In genomic region chr3:11074007-11074406, GRCh38 we compare ENCODE assay signal across 30 cellular contexts.
"Had no signal": no experiment of that assay in that cellular context is flagged by ENCODE, and none has a peak within 500 bp of the region (broad histone marks: within the 10 kb centered on the region; RNA-seq: fewer than 3 reads in every experiment).

No MANE protein-coding gene starts in this region.

- H3K27me3 ChIP-seq: adrenal gland, body of pancreas had no signal

- H3K9me3 Mint-ChIP-seq: activated CD4-positive, alpha-beta T cell treated with anti-CD3 and anti-CD28 coated beads, Interleukin-2, amount 10 ng/mL, durations not matched to agents 24 days and 14 days; activated naive CD4-positive, alpha-beta T cell treated with anti-CD3 and anti-CD28 coated beads for 36 hours; activated naive CD4-positive, alpha-beta T cell treated with anti-CD3 and anti-CD28 coated beads, Interleukin-2, amount 50 U/mL, for 24 hours; activated naive CD8-positive, alpha-beta T cell treated with anti-CD3 and anti-CD28 coated beads for 36 hours; activated naive CD8-positive, alpha-beta T cell treated with anti-CD3 and anti-CD28 coated beads, Interleukin-2, amount 50 U/mL, for 24 hours; activated T-helper 1 cell treated with anti-CD3 and anti-CD28 coated beads, Interleukin-12 subunit alpha, Interleukin-12 subunit beta, Interleukin-2, Interleukin-4 antibody, amounts not matched to agents 30 ng/mL and 10 ng/mL and 1 ng/mL, durations not matched to agents 14 hours and 24 hours and 36 hours; activated T-helper 2 cell treated with anti-CD3 and anti-CD28 coated beads, Interferon-gamma antibody, Interleukin-2, Interleukin-4, amounts not matched to agents 10 μg/mL and 5 μg/mL and 100 μg/mL, durations not matched to agents 14 hours and 24 hours and 36 hours; central memory CD8-positive, alpha-beta T cell had no signal

- H3K36me3 Mint-ChIP-seq: activated CD4-positive, alpha-beta memory T cell treated with anti-CD3 and anti-CD28 coated beads for 36 hours; activated CD8-positive, alpha-beta memory T cell treated with anti-CD3 and anti-CD28 coated beads, Interleukin-2, amount 10 ng/mL, durations not matched to agents 7 days and 5 days; activated naive CD8-positive, alpha-beta T cell treated with anti-CD3 and anti-CD28 coated beads for 36 hours had no signal

- H3K4me3 Mint-ChIP-seq: activated CD4-positive, alpha-beta memory T cell treated with anti-CD3 and anti-CD28 coated beads for 36 hours; activated CD4-positive, alpha-beta T cell treated with anti-CD3 and anti-CD28 coated beads for 36 hours; activated CD4-positive, alpha-beta T cell treated with anti-CD3 and anti-CD28 coated beads, Interleukin-2, amount 10 ng/mL, durations not matched to agents 24 days and 14 days; activated CD8-positive, alpha-beta memory T cell treated with anti-CD3 and anti-CD28 coated beads, Interleukin-2, amount 10 ng/mL, durations not matched to agents 7 days and 5 days; activated CD8-positive, alpha-beta T cell treated with anti-CD3 and anti-CD28 coated beads, Interleukin-2, amount 10 ng/mL, durations not matched to agents 7 days and 5 days; activated naive CD4-positive, alpha-beta T cell treated with anti-CD3 and anti-CD28 coated beads for 36 hours; activated naive CD4-positive, alpha-beta T cell treated with anti-CD3 and anti-CD28 coated beads, Interleukin-2, amount 50 U/mL, for 24 hours; activated naive CD8-positive, alpha-beta T cell treated with anti-CD3 and anti-CD28 coated beads for 36 hours; activated naive CD8-positive, alpha-beta T cell treated with anti-CD3 and anti-CD28 coated beads, Interleukin-2, amount 50 U/mL, for 24 hours; activated T-helper 1 cell treated with anti-CD3 and anti-CD28 coated beads, Interleukin-12 subunit alpha, Interleukin-12 subunit beta, Interleukin-2, Interleukin-4 antibody, amounts not matched to agents 30 ng/mL and 10 ng/mL and 1 ng/mL, durations not matched to agents 14 hours and 24 hours and 36 hours; central memory CD8-positive, alpha-beta T cell; endodermal cell had no signal

- H3K27ac Mint-ChIP-seq: activated CD4-positive, alpha-beta memory T cell treated with anti-CD3 and anti-CD28 coated beads for 36 hours; activated CD4-positive, alpha-beta T cell treated with anti-CD3 and anti-CD28 coated beads for 36 hours; activated CD4-positive, alpha-beta T cell treated with anti-CD3 and anti-CD28 coated beads, Interleukin-2, amount 10 ng/mL, durations not matched to agents 24 days and 14 days; activated CD8-positive, alpha-beta memory T cell treated with anti-CD3 and anti-CD28 coated beads, Interleukin-2, amount 10 ng/mL, durations not matched to agents 7 days and 5 days; activated CD8-positive, alpha-beta T cell treated with anti-CD3 and anti-CD28 coated beads, Interleukin-2, amount 10 ng/mL, durations not matched to agents 7 days and 5 days; activated naive CD4-positive, alpha-beta T cell treated with anti-CD3 and anti-CD28 coated beads for 36 hours; activated naive CD4-positive, alpha-beta T cell treated with anti-CD3 and anti-CD28 coated beads, Interleukin-2, amount 50 U/mL, for 24 hours; activated naive CD8-positive, alpha-beta T cell treated with anti-CD3 and anti-CD28 coated beads for 36 hours; activated naive CD8-positive, alpha-beta T cell treated with anti-CD3 and anti-CD28 coated beads, Interleukin-2, amount 50 U/mL, for 24 hours; activated T-helper 1 cell treated with anti-CD3 and anti-CD28 coated beads, Interleukin-12 subunit alpha, Interleukin-12 subunit beta, Interleukin-2, Interleukin-4 antibody, amounts not matched to agents 30 ng/mL and 10 ng/mL and 1 ng/mL, durations not matched to agents 14 hours and 24 hours and 36 hours; activated T-helper 2 cell treated with anti-CD3 and anti-CD28 coated beads, Interferon-gamma antibody, Interleukin-2, Interleukin-4, amounts not matched to agents 10 μg/mL and 5 μg/mL and 100 μg/mL, durations not matched to agents 14 hours and 24 hours and 36 hours; endodermal cell had no signal

- H3K4me1 Mint-ChIP-seq: activated CD4-positive, alpha-beta T cell treated with anti-CD3 and anti-CD28 coated beads for 36 hours; activated CD4-positive, alpha-beta T cell treated with anti-CD3 and anti-CD28 coated beads, Interleukin-2, amount 10 ng/mL, durations not matched to agents 24 days and 14 days; activated CD8-positive, alpha-beta memory T cell treated with anti-CD3 and anti-CD28 coated beads, Interleukin-2, amount 10 ng/mL, durations not matched to agents 7 days and 5 days; activated naive CD4-positive, alpha-beta T cell treated with anti-CD3 and anti-CD28 coated beads, Interleukin-2, amount 50 U/mL, for 24 hours; activated naive CD8-positive, alpha-beta T cell treated with anti-CD3 and anti-CD28 coated beads for 36 hours; activated naive CD8-positive, alpha-beta T cell treated with anti-CD3 and anti-CD28 coated beads, Interleukin-2, amount 50 U/mL, for 24 hours; central memory CD8-positive, alpha-beta T cell; endodermal cell had no signal

- H3K27ac ChIP-seq: adrenal gland, body of pancreas had no signal

- DNase-seq: activated CD4-positive, alpha-beta memory T cell treated with anti-CD3 and anti-CD28 coated beads for 36 hours; activated CD4-positive, alpha-beta T cell treated with anti-CD3 and anti-CD28 coated beads for 36 hours; activated CD4-positive, alpha-beta T cell treated with anti-CD3 and anti-CD28 coated beads, Interleukin-2, amount 10 ng/mL, durations not matched to agents 24 days and 14 days; activated CD4-positive, CD25-positive, alpha-beta regulatory T cell; activated CD4-positive, CD25-positive, alpha-beta regulatory T cell treated with anti-CD3 and anti-CD28 coated beads, Interleukin-2, amount 50 U/mL, for 72 hours; activated CD8-positive, alpha-beta memory T cell treated with anti-CD3 and anti-CD28 coated beads, Interleukin-2, amount 10 ng/mL, durations not matched to agents 7 days and 5 days; activated CD8-positive, alpha-beta memory T cell treated with anti-CD3 and anti-CD28 coated beads, Interleukin-2, amount 50 U/mL, for 4 hours; activated CD8-positive, alpha-beta T cell treated with anti-CD3 and anti-CD28 coated beads, Interleukin-2, amount 10 ng/mL, durations not matched to agents 7 days and 5 days; activated effector memory CD4-positive, alpha-beta T cell treated with anti-CD3 and anti-CD28 coated beads, Interleukin-2, amount 50 U/mL, for 16 hours; activated naive CD4-positive, alpha-beta T cell treated with anti-CD3 and anti-CD28 coated beads for 36 hours; activated naive CD8-positive, alpha-beta T cell treated with anti-CD3 and anti-CD28 coated beads for 36 hours; activated naive CD8-positive, alpha-beta T cell treated with anti-CD3 and anti-CD28 coated beads, Interleukin-2, amount 50 U/mL, for 24 hours; activated T-cell treated with anti-CD3 and anti-CD28 coated beads, Interleukin-2, amount 50 U/mL, for 1 hour; activated T-cell treated with anti-CD3 and anti-CD28 coated beads, Interleukin-2, amount 50 U/mL, for 48 hours; amygdala; aorta; body of pancreas; cortex of kidney; effector memory CD4-positive, alpha-beta T cell; endodermal cell; foreskin fibroblast; head of caudate nucleus; hippocampal formation; T-helper 2 cell had no signal

- ATAC-seq: activated CD4-positive, alpha-beta T cell treated with anti-CD3 and anti-CD28 coated beads for 36 hours; activated CD8-positive, alpha-beta memory T cell treated with anti-CD3 and anti-CD28 coated beads, Interleukin-2, amount 10 ng/mL, durations not matched to agents 7 days and 5 days; activated CD8-positive, alpha-beta T cell treated with anti-CD3 and anti-CD28 coated beads, Interleukin-2, amount 10 ng/mL, durations not matched to agents 7 days and 5 days; activated naive CD8-positive, alpha-beta T cell treated with anti-CD3 and anti-CD28 coated beads, Interleukin-2, amount 50 U/mL, for 24 hours; body of pancreas; esophagus mucosa had no signal

- H3K4me3 ChIP-seq: adrenal gland, body of pancreas had no signal
